ENCODE assay signal across 27 cellular contexts in genomic region chr2:214471382-214471781, GRCh38.
"Had no signal": no experiment of that assay in that cellular context is flagged by ENCODE, and none has a peak within 500 bp of the region (broad histone marks: within the 10 kb centered on the region; RNA-seq: fewer than 3 reads in every experiment).

No MANE protein-coding gene starts in this region.

- H3K36me3 ChIP-seq: stomach, suprapubic skin, thoracic aorta, thyroid gland, tibial artery, tibial nerve, transverse colon, upper lobe of left lung, upper lobe of right lung, uterus, vagina had no signal

- H3K4me3 ChIP-seq: stomach, suprapubic skin, testis, thoracic aorta, thyroid gland, tibial artery, tibial nerve, transverse colon, upper lobe of left lung, upper lobe of right lung, uterus, vagina had no signal

- DNase-seq: stimulated activated CD4-positive, alpha-beta T cell treated with anti-CD3 and anti-CD28 coated beads, Interleukin-2, amount 100 ng/mL, for 48 hours; stimulated activated CD4-positive, alpha-beta T cell treated with anti-CD3 and anti-CD28 coated beads, Interleukin-4, amount 100 ng/mL, for 1 hour; stimulated activated CD4-positive, alpha-beta T cell treated with anti-CD3 and anti-CD28 coated beads, Interleukin-4, amount 100 ng/mL, for 24 hours; stimulated activated CD4-positive, alpha-beta T cell treated with anti-CD3 and anti-CD28 coated beads, Interleukin-4, amount 100 ng/mL, for 4 hours; stimulated activated CD8-positive, alpha-beta memory T cell treated with anti-CD3 and anti-CD28 coated beads, Interleukin-4, amount 100 ng/mL, for 48 hours; stimulated activated naive B cell treated with anti-CD40 and anti-IgM and Interleukin-4, amounts not matched to agents 10 μg/mL and 1 μg/mL and 100 μg/mL, for 72 hours; stimulated activated naive CD4-positive, alpha-beta T cell; stimulated activated naive CD4-positive, alpha-beta T cell treated with Interleukin-2 at 50 U/mL for 16 hours; stimulated activated naive CD8-positive, alpha-beta T cell treated with anti-CD3 and anti-CD28 coated beads, Interleukin-15, amount 100 ng/mL, for 72 hours; stimulated activated naive CD8-positive, alpha-beta T cell treated with anti-CD3 and anti-CD28 coated beads, Interleukin-15, Interleukin-2, amounts not matched to agents 100 U/mL and 50 U/mL, for 24 hours; stomach; substantia nigra; testis; thyroid gland; tibial artery; transverse colon; trophoblast cell; upper lobe of left lung; upper lobe of right lung; uterus had no signal

- H3K27me3 ChIP-seq: stomach, suprapubic skin, testis, thyroid gland, tibial artery, tibial nerve, transverse colon, upper lobe of left lung, upper lobe of right lung, uterus, vagina had no signal

- ATAC-seq: stimulated activated effector memory CD8-positive, alpha-beta T cell treated with anti-CD3 and anti-CD28 coated beads, Interleukin-12 subunit alpha, Interleukin-12 subunit beta, amount 100 ng/mL, for 72 hours; stimulated activated memory B cell treated with anti-CD40 and anti-IgM and Interleukin-4, amounts not matched to agents 10 μg/mL and 1 μg/mL and 100 μg/mL, for 72 hours; stimulated activated naive B cell treated with anti-CD40 and anti-IgM and Interleukin-4, amounts not matched to agents 10 μg/mL and 1 μg/mL and 100 μg/mL, for 72 hours; stimulated activated naive CD8-positive, alpha-beta T cell treated with anti-CD3 and anti-CD28 coated beads, Interleukin-15, amount 100 ng/mL, for 72 hours; stimulated activated naive CD8-positive, alpha-beta T cell treated with anti-CD3 and anti-CD28 coated beads, Interleukin-15, Interleukin-2, amounts not matched to agents 100 U/mL and 50 U/mL, for 24 hours; upper lobe of right lung had no signal

- H3K4me1 ChIP-seq: stomach, suprapubic skin, testis, thyroid gland, tibial artery, tibial nerve, transverse colon, upper lobe of left lung, upper lobe of right lung, uterus, vagina had no signal

- H3K27ac ChIP-seq: stomach, suprapubic skin, testis, thoracic aorta, thyroid gland, tibial artery, tibial nerve, transverse colon, upper lobe of left lung, upper lobe of right lung, uterus, vagina had no signal

- FAIRE-seq: urothelium cell line had no signal

- H3K9me3 ChIP-seq: stomach, suprapubic skin, testis, thoracic aorta, thyroid gland, tibial artery, tibial nerve, transverse colon, upper lobe of left lung, upper lobe of right lung, uterus, vagina had no signal
